Comparison of ENCODE assay signal across 8 cellular contexts in the genomic region with DNA sequence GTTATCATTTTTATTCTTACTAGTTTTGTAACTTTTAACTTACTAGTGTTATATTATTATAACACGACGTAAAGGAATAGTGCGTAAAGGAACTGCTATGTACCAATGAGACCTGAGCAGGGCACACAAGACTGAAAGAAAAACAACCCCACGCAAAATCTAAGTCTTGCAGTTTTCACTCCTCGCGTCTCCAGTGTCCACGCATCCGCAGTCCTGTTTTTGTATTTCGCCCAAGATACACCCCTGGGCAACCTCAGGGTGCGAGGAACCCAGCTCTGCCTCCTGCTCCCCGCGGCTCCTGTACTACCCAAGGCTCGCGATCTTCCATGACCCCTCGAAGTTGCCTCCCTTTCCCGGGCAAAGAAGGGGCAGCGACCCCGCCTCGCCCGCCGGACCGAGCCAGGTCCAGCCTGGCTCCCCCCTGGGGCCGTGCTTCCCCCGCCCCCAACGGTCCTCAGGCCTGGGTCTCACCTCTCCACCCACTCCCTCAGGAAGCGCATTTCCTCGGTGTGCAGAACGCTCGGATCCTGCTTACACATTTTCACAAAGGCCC. TPM values are rescaled to one million over a fixed set of nuclear protein-coding genes. Genes with fewer than 3 reads are reported as not detected.
A peak's percentile ranks its signal among the peaks of the same experiment; 100 is the strongest.
DNase-seq lines count a peak whose midpoint lies in the region; ATAC-seq and TF ChIP-seq lines count a peak whose summit lies in the region.

No MANE protein-coding gene starts in this region.

- no peak for TF ChIP-seq POLR2A in lower leg skin (IDR thresholded peaks at IDR 0.05)
- no peak for TF ChIP-seq POLR2A in suprapubic skin (IDR thresholded peaks at IDR 0.05)

- H3K79me2 ChIP-seq in DOHH2 (ENCODE audit: control insufficient read depth, low read length) = peaks cover 95% of the 10 kb centered on the region
- H3K79me2 ChIP-seq in SU-DHL-6 (ENCODE audit: insufficient read depth, low read length) = peaks cover 92% of the 10 kb centered on the region

- H3K9me2 ChIP-seq in DOHH2 (replicated peaks; ENCODE audit: control insufficient read depth, low read length) (no peaks in the 10 kb centered on the region), SU-DHL-6 (replicated peaks; ENCODE audit: insufficient read depth, low read length) (no peaks in the 10 kb centered on the region)

- DNase-seq in ecto neural progenitor cell (ENCODE audit: low spot score) (peak; percentile 78), lower leg skin (ENCODE audit: low spot score in 2 of 2) (no peak), suprapubic skin (ENCODE audit: low spot score in 2 of 2) (peak in 1 of 2 donors; percentile 78), ureter (ENCODE audit: low spot score) (no peak)

- TF ChIP-seq EP300 in suprapubic skin (IDR thresholded peaks at IDR 0.05) = no peak

- H2AFZ ChIP-seq in SU-DHL-6 (ENCODE audit: low read depth, low read length, severe bottlenecking) = peak overlapping the region; percentile 40

- 0 to 1% methylated on average over 22 to 29 of the region's 29 CpGs for WGBS in lower leg skin, 2 donors
- under 1% methylated on average over 21 of the region's 29 CpGs for WGBS in suprapubic skin

- no peaks in the 10 kb centered on the region for H3K27me3 ChIP-seq in DOHH2 (ENCODE audit: control insufficient read depth, low read length)
- no peaks in the 10 kb centered on the region for H3K27me3 ChIP-seq in SU-DHL-6 (ENCODE audit: low read length)
- no peaks in the 10 kb centered on the region for H3K27me3 ChIP-seq in suprapubic skin

- intact Hi-C loops in lower leg skin (cut with DNase I; ENCODE audit: low total_unique reads) = no loop called here

- H3F3A ChIP-seq in DOHH2 (ENCODE audit: control insufficient read depth, insufficient read depth) = peaks cover under 1% of the 10 kb centered on the region; the same call in 1 of the 2 replicates
- H3F3A ChIP-seq in SU-DHL-6 (ENCODE audit: insufficient read depth) = peaks cover 21% of the 10 kb centered on the region

- H3K4me1 ChIP-seq in DOHH2 (ENCODE audit: control insufficient read depth, low read length) = peaks cover 44% of the 10 kb centered on the region
- peaks cover 55% of the 10 kb centered on the region for H3K4me1 ChIP-seq in suprapubic skin

- ATAC-seq in GM19372 (IDR thresholded peaks at IDR 0.05; ENCODE audit: low read depth, unreplicated experiment) = peak; percentile 0
- ATAC-seq in HG03439 (IDR thresholded peaks at IDR 0.05; ENCODE audit: unreplicated experiment) = peak; percentile 23

- no peaks in the 10 kb centered on the region for H3K9me3 ChIP-seq in DOHH2 (ENCODE audit: control insufficient read depth, insufficient read depth, low read length)
- H3K9me3 ChIP-seq in SU-DHL-6 (ENCODE audit: insufficient read depth, low read length) = no peaks in the 10 kb centered on the region
- no peaks in the 10 kb centered on the region for H3K9me3 ChIP-seq in suprapubic skin

- H4K20me1 ChIP-seq in DOHH2 (ENCODE audit: control insufficient read depth, insufficient read depth, low read depth, low read length) (peaks cover 16% of the 10 kb centered on the region; the same call in 1 of the 2 replicates), SU-DHL-6 (ENCODE audit: low read depth, low read length) (peaks cover 5% of the 10 kb centered on the region; the same call in 1 of the 2 replicates)

- H3K4me2 ChIP-seq in DOHH2 (ENCODE audit: low read length) (peak overlapping the region; percentile 75), SU-DHL-6 (ENCODE audit: low read depth, low read length, poor library complexity, severe bottlenecking) (peak overlapping the region; percentile 98)

- peak overlapping the region; percentile 99 for H3K4me3 ChIP-seq in DOHH2 (ENCODE audit: low read length)
- H3K4me3 ChIP-seq in SU-DHL-6 (ENCODE audit: insufficient read depth, low read length, poor library complexity, severe bottlenecking) = peak overlapping the region; percentile 68
- H3K4me3 ChIP-seq in lower leg skin (ENCODE audit: low read depth, poor library complexity, severe bottlenecking) = peak overlapping the region; percentile 97
- H3K4me3 ChIP-seq in suprapubic skin = peak overlapping the region; percentile 88

- TF ChIP-seq CTCF in DOHH2 (IDR thresholded peaks at IDR 0.05; ENCODE audit: low read depth, low read length, poor library complexity, severe bottlenecking) (no peak), SU-DHL-6 (IDR thresholded peaks at IDR 0.05; ENCODE audit: insufficient read depth, low read length, poor library complexity, severe bottlenecking) (no peak), lower leg skin (IDR thresholded peaks at IDR 0.05) (no peak), suprapubic skin (IDR thresholded peaks at IDR 0.05) (no peak)

- H3K9ac ChIP-seq in SU-DHL-6 (ENCODE audit: low read length) = peak overlapping the region; percentile 77

- H3K27ac ChIP-seq in DOHH2 (ENCODE audit: low read depth, low read length) (peak overlapping the region; percentile 88), SU-DHL-6 (ENCODE audit: low read depth, low read length) (peak overlapping the region; percentile 89), suprapubic skin (peak overlapping the region; percentile 97)

- H3K36me3 ChIP-seq in DOHH2 (ENCODE audit: control insufficient read depth, low read length) (peaks cover 56% of the 10 kb centered on the region), SU-DHL-6 (ENCODE audit: low read length) (peaks cover 6% of the 10 kb centered on the region; the same call in 1 of the 2 replicates), suprapubic skin (no peaks in the 10 kb centered on the region)

RNA-seq across cellular contexts. Expression of gene ST13, which starts 0.4 kb away (rescaled TPM):
- total RNA-seq in lower leg skin (100 to 1,000 TPM; 130 to 143 (median 139) TPM), suprapubic skin (100 to 1,000 TPM; 104 to 117 (median 115) TPM), ureter (216 TPM)

RNA-seq across cellular contexts. Expression of gene XPNPEP3, which starts 0.9 kb away (rescaled TPM):
- total RNA-seq in lower leg skin (10 to 100 TPM in 3 of 4 donors, 1 to 10 TPM in 1; 8.7 to 11.2 (median 10.6) TPM), suprapubic skin (10 to 100 TPM in 3 of 4 donors, 1 to 10 TPM in 1; 10.0 to 19.5 (median 14.6) TPM), ureter (26.8 TPM)

RNA-seq across cellular contexts. Expression of gene DNAJB7, which starts 5.9 kb away (rescaled TPM):
- total RNA-seq in lower leg skin (not detected), suprapubic skin (not detected), ureter (not detected)

RNA-seq across cellular contexts. Expression of gene SLC25A17, which starts 36.9 kb away (rescaled TPM):
- total RNA-seq in lower leg skin = 10 to 100 TPM; 15.4 to 23.0 (median 19.5) TPM
- total RNA-seq in suprapubic skin = 10 to 100 TPM; 16.1 to 31.0 (median 19.8) TPM
- total RNA-seq in ureter = 25.6 TPM
